In genomic region chr17:39617100-39617445, GRCh38 we compare ENCODE assay signal across 10 cellular contexts. TPM values are rescaled to one million over a fixed set of nuclear protein-coding genes. Genes with fewer than 3 reads are reported as not detected.
DNase-seq lines count a peak whose midpoint lies in the region; ATAC-seq and TF ChIP-seq lines count a peak whose summit lies in the region.
"Had no signal": no experiment of that assay in that cellular context is flagged by ENCODE, and none has a peak within 500 bp of the region (broad histone marks: within the 10 kb centered on the region; RNA-seq: fewer than 3 reads in every experiment).

No MANE protein-coding gene starts in this region.

- H3K9me3 ChIP-seq in PC-3 (ENCODE audit: low read length) = no peaks in the 10 kb centered on the region
- H3K9me3 ChIP-seq: uterus had no signal

- TF ChIP-seq CTCF in PC-3 (conservative IDR thresholded peaks at IDR 0.05; ENCODE audit: low read depth, low read length) = no peak
- TF ChIP-seq CTCF in fibroblast of pulmonary artery (IDR thresholded peaks at IDR 0.05; ENCODE audit: low read length, missing control alignments) = no peak

- H3K4me1 Mint-ChIP-seq in activated T-cell treated with anti-CD3 and anti-CD28 coated beads, Interleukin-2, amount 50 U/mL, for 24 hours (ENCODE audit: low read depth) = peaks cover 14% of the 10 kb centered on the region
- peaks cover 15 to 44% of the 10 kb centered on the region in 2 donors for H3K4me1 Mint-ChIP-seq in stimulated activated naive B cell treated with anti-CD40 and anti-IgM and Interleukin-4, amounts not matched to agents 10 μg/mL and 1 μg/mL and 100 μg/mL, for 72 hours

- POLR2A ChIA-PET in PC-3 (lab: Charles Lee; ENCODE audit: unreplicated experiment) = no interaction called here

- H3K27me3 ChIP-seq in PC-3 (ENCODE audit: low read length) = no peaks in the 10 kb centered on the region

- H3K4me3 Mint-ChIP-seq in activated T-cell treated with anti-CD3 and anti-CD28 coated beads, Interleukin-2, amount 50 U/mL, for 24 hours = peak overlapping the region; percentile 63
- H3K4me3 Mint-ChIP-seq in stimulated activated naive B cell treated with anti-CD40 and anti-IgM and Interleukin-4, amounts not matched to agents 10 μg/mL and 1 μg/mL and 100 μg/mL, for 72 hours = peak overlapping the region; percentile 63 to 84

- H3K27me3 Mint-ChIP-seq in activated T-cell treated with anti-CD3 and anti-CD28 coated beads, Interleukin-2, amount 50 U/mL, for 24 hours = peaks cover 28% of the 10 kb centered on the region
- H3K27me3 Mint-ChIP-seq in stimulated activated naive B cell treated with anti-CD40 and anti-IgM and Interleukin-4, amounts not matched to agents 10 μg/mL and 1 μg/mL and 100 μg/mL, for 72 hours = peaks cover 27 to 39% of the 10 kb centered on the region in 2 donors

- no peaks in the 10 kb centered on the region for H3K9me2 ChIP-seq in PC-3 (replicated peaks; ENCODE audit: low read length)

- CTCF ChIA-PET in PC-3 (lab: Charles Lee) = no interaction called here

- H3K4me1 ChIP-seq in PC-3 (ENCODE audit: insufficient read depth, low read length) = no peaks in the 10 kb centered on the region
- H3K4me1 ChIP-seq: uterus had no signal

- H3K27ac Mint-ChIP-seq in activated T-cell treated with anti-CD3 and anti-CD28 coated beads, Interleukin-2, amount 50 U/mL, for 24 hours = peak overlapping the region; percentile 47
- H3K27ac Mint-ChIP-seq in stimulated activated naive B cell treated with anti-CD40 and anti-IgM and Interleukin-4, amounts not matched to agents 10 μg/mL and 1 μg/mL and 100 μg/mL, for 72 hours = no peak overlapping the region

- H2AFZ ChIP-seq in PC-3 (ENCODE audit: low read length) = no peak overlapping the region

- peak overlapping the region; percentile 64 for H3K4me2 ChIP-seq in PC-3 (ENCODE audit: low read length)

- H3K9ac ChIP-seq in PC-3 (ENCODE audit: low read length) = no peak overlapping the region

- H3K79me2 ChIP-seq in PC-3 (ENCODE audit: low read length) = no peaks in the 10 kb centered on the region

- ATAC-seq in PC-3 (no peak), HG03432 (IDR thresholded peaks at IDR 0.05; ENCODE audit: unreplicated experiment) (no peak)
- no peak for ATAC-seq in stimulated activated naive B cell treated with anti-CD40 and anti-IgM and Interleukin-4, amounts not matched to agents 10 μg/mL and 1 μg/mL and 100 μg/mL, for 72 hours (replicated peaks)

- H3F3A ChIP-seq in PC-3 (ENCODE audit: low read length, unreplicated experiment) = no peaks in the 10 kb centered on the region

- no peaks in the 10 kb centered on the region for H4K20me1 ChIP-seq in PC-3 (ENCODE audit: low read length)

- H3K36me3 Mint-ChIP-seq in activated T-cell treated with anti-CD3 and anti-CD28 coated beads, Interleukin-2, amount 50 U/mL, for 24 hours (ENCODE audit: low read depth) = no peaks in the 10 kb centered on the region
- peaks cover 0 to 4% of the 10 kb centered on the region in 2 donors for H3K36me3 Mint-ChIP-seq in stimulated activated naive B cell treated with anti-CD40 and anti-IgM and Interleukin-4, amounts not matched to agents 10 μg/mL and 1 μg/mL and 100 μg/mL, for 72 hours

- no peaks in the 10 kb centered on the region for H3K9me3 Mint-ChIP-seq in activated T-cell treated with anti-CD3 and anti-CD28 coated beads, Interleukin-2, amount 50 U/mL, for 24 hours
- H3K9me3 Mint-ChIP-seq in stimulated activated naive B cell treated with anti-CD40 and anti-IgM and Interleukin-4, amounts not matched to agents 10 μg/mL and 1 μg/mL and 100 μg/mL, for 72 hours = no peaks in the 10 kb centered on the region

- intact Hi-C loops in PC-3 (cut with micrococcal nuclease) = no loop called here

- H3K27ac ChIP-seq in PC-3 (ENCODE audit: low read length) = no peak overlapping the region
- H3K27ac ChIP-seq: uterus had no signal

- no peak for DNase-seq in activated T-cell treated with anti-CD3 and anti-CD28 coated beads, Interleukin-2, amount 50 U/mL, for 24 hours
- DNase-seq in activated T-cell treated with anti-CD3 and anti-CD28 coated beads, Interleukin-2, amount 50 U/mL, for 1 hour = no peak
- DNase-seq in PC-3 (no peak), fibroblast of pulmonary artery (ENCODE audit: low read depth) (no peak), NOMO-1 (lab: John Stamatoyannopoulos, UW; ENCODE audit: unreplicated experiment in 2 of 2) (no peak)
- DNase-seq in stimulated activated naive B cell treated with anti-CD40 and anti-IgM and Interleukin-4, amounts not matched to agents 10 μg/mL and 1 μg/mL and 100 μg/mL, for 72 hours = no peak
- no peak for DNase-seq in stimulated activated CD4-positive, alpha-beta T cell treated with anti-CD3 and anti-CD28 coated beads, Interleukin-2, amount 100 ng/mL, for 48 hours
- DNase-seq: kidney glomerular epithelial cell had no signal

- H3K36me3 ChIP-seq in PC-3 (ENCODE audit: low read depth, low read length) = no peaks in the 10 kb centered on the region; the same call in 1 of the 2 replicates
- H3K36me3 ChIP-seq: uterus had no signal

- H3K4me3 ChIP-seq in PC-3 (ENCODE audit: low read length) = peak overlapping the region; percentile 76; the same call in 1 of the 2 replicates
- peak overlapping the region; percentile 37 for H3K4me3 ChIP-seq in fibroblast of pulmonary artery (replicated peaks; ENCODE audit: low read depth, low read length)

- no TSS peak for BruUV-seq in PC-3 (replicated peaks; lab: Mats Ljungman, UMichigan)

RNA-seq across cellular contexts. Expression of gene NEUROD2, which starts 9.4 kb away (rescaled TPM):
- total RNA-seq in PC-3 (2014; rRNA removed) = not detected in 2 replicates
- total RNA-seq: uterus had no signal

RNA-seq across cellular contexts. Expression of gene PPP1R1B, which starts 9.7 kb away (rescaled TPM):
- 2.9 and 3.1 TPM in 2 replicates for total RNA-seq in PC-3 (2014; rRNA removed)

RNA-seq across cellular contexts. Expression of gene STARD3, which starts 19.9 kb away (rescaled TPM):
- total RNA-seq in PC-3 (2014; rRNA removed) = 30.5 and 56.4 TPM in 2 replicates

RNA-seq across cellular contexts. Expression of gene TCAP, which starts 48.1 kb away (rescaled TPM):
- 0.12 and 0.51 TPM in 2 replicates for total RNA-seq in PC-3 (2014; rRNA removed)

RNA-seq across cellular contexts. Expression of gene PNMT, which starts 51.2 kb away (rescaled TPM):
- 1.2 and 1.4 TPM in 2 replicates for total RNA-seq in PC-3 (2014; rRNA removed)
